ENCODE assay signal across 9 cellular contexts in genomic region chrX:31036895-31037294, GRCh38. TPM values are rescaled to one million over a fixed set of nuclear protein-coding genes. Genes with fewer than 3 reads are reported as not detected.
DNase-seq lines count a peak whose midpoint lies in the region; ATAC-seq and TF ChIP-seq lines count a peak whose summit lies in the region.
"Had no signal": no experiment of that assay in that cellular context is flagged by ENCODE, and none has a peak within 500 bp of the region (broad histone marks: within the 10 kb centered on the region; RNA-seq: fewer than 3 reads in every experiment).

No MANE protein-coding gene starts in this region.

- H3K27ac Mint-ChIP-seq in activated CD8-positive, alpha-beta T cell treated with anti-CD3 and anti-CD28 coated beads for 36 hours = no peak overlapping the region
- H3K27ac Mint-ChIP-seq in activated CD8-positive, alpha-beta T cell treated with anti-CD3 and anti-CD28 coated beads, Interleukin-2, amount 10 ng/mL, durations not matched to agents 7 days and 5 days = no peak overlapping the region
- H3K27ac Mint-ChIP-seq: stimulated activated naive CD8-positive, alpha-beta T cell treated with anti-CD3 and anti-CD28 coated beads, Interleukin-15, Interleukin-2, amounts not matched to agents 100 ng/mL and 50 ng/mL, for 24 hours had no signal

- H3K36me3 Mint-ChIP-seq in activated CD8-positive, alpha-beta T cell treated with anti-CD3 and anti-CD28 coated beads for 36 hours (ENCODE audit: low read depth) = no peaks in the 10 kb centered on the region
- H3K36me3 Mint-ChIP-seq in activated CD8-positive, alpha-beta T cell treated with anti-CD3 and anti-CD28 coated beads, Interleukin-2, amount 10 ng/mL, durations not matched to agents 7 days and 5 days (ENCODE audit: low read depth) = no peaks in the 10 kb centered on the region

- no peaks in the 10 kb centered on the region for H3K9me3 Mint-ChIP-seq in activated CD8-positive, alpha-beta T cell treated with anti-CD3 and anti-CD28 coated beads for 36 hours
- no peaks in the 10 kb centered on the region for H3K9me3 Mint-ChIP-seq in activated CD8-positive, alpha-beta T cell treated with anti-CD3 and anti-CD28 coated beads, Interleukin-2, amount 10 ng/mL, durations not matched to agents 7 days and 5 days (ENCODE audit: insufficient read depth)
- H3K9me3 Mint-ChIP-seq: stimulated activated naive CD8-positive, alpha-beta T cell treated with anti-CD3 and anti-CD28 coated beads, Interleukin-15, Interleukin-2, amounts not matched to agents 100 ng/mL and 50 ng/mL, for 24 hours had no signal

- peaks cover 4% of the 10 kb centered on the region for H3K27me3 Mint-ChIP-seq in activated CD8-positive, alpha-beta T cell treated with anti-CD3 and anti-CD28 coated beads for 36 hours
- no peaks in the 10 kb centered on the region for H3K27me3 Mint-ChIP-seq in activated CD8-positive, alpha-beta T cell treated with anti-CD3 and anti-CD28 coated beads, Interleukin-2, amount 10 ng/mL, durations not matched to agents 7 days and 5 days (ENCODE audit: low read depth)

- no peak for TF ChIP-seq CTCF in activated CD8-positive, alpha-beta T cell treated with anti-CD3 and anti-CD28 coated beads for 36 hours (IDR thresholded peaks at IDR 0.05)

- H3K4me3 Mint-ChIP-seq in activated CD8-positive, alpha-beta T cell treated with anti-CD3 and anti-CD28 coated beads for 36 hours = no peak overlapping the region
- H3K4me3 Mint-ChIP-seq in activated CD8-positive, alpha-beta T cell treated with anti-CD3 and anti-CD28 coated beads, Interleukin-2, amount 10 ng/mL, durations not matched to agents 7 days and 5 days = no peak overlapping the region
- H3K4me3 Mint-ChIP-seq: stimulated activated naive CD8-positive, alpha-beta T cell treated with anti-CD3 and anti-CD28 coated beads, Interleukin-15, Interleukin-2, amounts not matched to agents 100 ng/mL and 50 ng/mL, for 24 hours had no signal

- DNase-seq in activated CD8-positive, alpha-beta T cell treated with anti-CD3 and anti-CD28 coated beads for 36 hours = peak; percentile 20
- no peak for DNase-seq in activated CD8-positive, alpha-beta T cell treated with anti-CD3 and anti-CD28 coated beads, Interleukin-2, amount 10 ng/mL, durations not matched to agents 7 days and 5 days
- peak; percentile 16 for DNase-seq in HS-5 (ENCODE audit: low read depth)
- peak; percentile 28 for DNase-seq in SW480 (ENCODE audit: low spot score)
- peak; percentile 28 for DNase-seq in globus pallidus (ENCODE audit: low spot score)
- peak; percentile 40 for DNase-seq in renal cortical epithelial cell (ENCODE audit: low read depth)
- no peak for DNase-seq in activated CD4-positive, CD25-positive, alpha-beta regulatory T cell treated with anti-CD3 and anti-CD28 coated beads, Interleukin-2, amount 50 U/mL, for 72 hours

- no peak for ATAC-seq in activated CD8-positive, alpha-beta T cell treated with anti-CD3 and anti-CD28 coated beads for 36 hours
- ATAC-seq in activated CD8-positive, alpha-beta T cell treated with anti-CD3 and anti-CD28 coated beads, Interleukin-2, amount 10 ng/mL, durations not matched to agents 7 days and 5 days = no peak
- peak; percentile 78 for ATAC-seq in GM21528 (IDR thresholded peaks at IDR 0.05; ENCODE audit: low FRiP score, unreplicated experiment)

- H3K4me1 Mint-ChIP-seq in activated CD8-positive, alpha-beta T cell treated with anti-CD3 and anti-CD28 coated beads for 36 hours (ENCODE audit: low read depth) = peaks cover 5% of the 10 kb centered on the region
- peaks cover 6% of the 10 kb centered on the region for H3K4me1 Mint-ChIP-seq in activated CD8-positive, alpha-beta T cell treated with anti-CD3 and anti-CD28 coated beads, Interleukin-2, amount 10 ng/mL, durations not matched to agents 7 days and 5 days (ENCODE audit: low read depth)

- CTCF ChIA-PET in activated CD8-positive, alpha-beta T cell treated with anti-CD3 and anti-CD28 coated beads for 36 hours (lab: Charles Lee) = interaction anchor here (0.9 to 3.3 kb wide), 6 partner anchors 12 to 641 kb away, joined by 3 to 15 read pairs (median 4); no protein-coding TSS in a partner anchor
- CTCF ChIA-PET in activated CD8-positive, alpha-beta T cell treated with anti-CD3 and anti-CD28 coated beads, Interleukin-2, amount 10 ng/mL, durations not matched to agents 7 days and 5 days (lab: Charles Lee) = interaction anchor here (0.7 to 1.5 kb wide), 9 partner anchors 56 to 621 kb away, joined by 3 to 7 read pairs (median 3); no protein-coding TSS in a partner anchor

- intact Hi-C loops in activated CD8-positive, alpha-beta T cell treated with anti-CD3 and anti-CD28 coated beads for 36 hours (cut with micrococcal nuclease) = loop anchor here (5.0 kb wide), 1 partner anchor 620 kb away; no protein-coding TSS in a partner anchor

- POLR2A ChIA-PET in activated CD8-positive, alpha-beta T cell treated with anti-CD3 and anti-CD28 coated beads for 36 hours (lab: Charles Lee) = no interaction called here
- POLR2A ChIA-PET in activated CD8-positive, alpha-beta T cell treated with anti-CD3 and anti-CD28 coated beads, Interleukin-2, amount 10 ng/mL, durations not matched to agents 7 days and 5 days (lab: Charles Lee) = no interaction called here

RNA-seq across cellular contexts. Expression of gene FTHL17, which starts 34.9 kb away (rescaled TPM):
- total RNA-seq in activated CD8-positive, alpha-beta T cell treated with anti-CD3 and anti-CD28 coated beads for 36 hours = not detected
- total RNA-seq in activated CD8-positive, alpha-beta T cell treated with anti-CD3 and anti-CD28 coated beads, Interleukin-2, amount 10 ng/mL, durations not matched to agents 7 days and 5 days = not detected
- not detected in 2 replicates for total RNA-seq in renal cortical epithelial cell

Comparison
In these comparisons a context has a peak if more than half of its experiments do, and no peak if none do; other contexts are left out.
1. DNase-seq: peak in activated CD8-positive, alpha-beta T cell treated with anti-CD3 and anti-CD28 coated beads for 36 hours (single experiment), HS-5 (single experiment), SW480 (single experiment), globus pallidus (single experiment) and renal cortical epithelial cell (single experiment); none in activated CD8-positive, alpha-beta T cell treated with anti-CD3 and anti-CD28 coated beads, Interleukin-2, amount 10 ng/mL, durations not matched to agents 7 days and 5 days (single experiment) and activated CD4-positive, CD25-positive, alpha-beta regulatory T cell treated with anti-CD3 and anti-CD28 coated beads, Interleukin-2, amount 50 U/mL, for 72 hours (single experiment).